ENCODE assay signal across 1 cellular context in the genomic region with DNA sequence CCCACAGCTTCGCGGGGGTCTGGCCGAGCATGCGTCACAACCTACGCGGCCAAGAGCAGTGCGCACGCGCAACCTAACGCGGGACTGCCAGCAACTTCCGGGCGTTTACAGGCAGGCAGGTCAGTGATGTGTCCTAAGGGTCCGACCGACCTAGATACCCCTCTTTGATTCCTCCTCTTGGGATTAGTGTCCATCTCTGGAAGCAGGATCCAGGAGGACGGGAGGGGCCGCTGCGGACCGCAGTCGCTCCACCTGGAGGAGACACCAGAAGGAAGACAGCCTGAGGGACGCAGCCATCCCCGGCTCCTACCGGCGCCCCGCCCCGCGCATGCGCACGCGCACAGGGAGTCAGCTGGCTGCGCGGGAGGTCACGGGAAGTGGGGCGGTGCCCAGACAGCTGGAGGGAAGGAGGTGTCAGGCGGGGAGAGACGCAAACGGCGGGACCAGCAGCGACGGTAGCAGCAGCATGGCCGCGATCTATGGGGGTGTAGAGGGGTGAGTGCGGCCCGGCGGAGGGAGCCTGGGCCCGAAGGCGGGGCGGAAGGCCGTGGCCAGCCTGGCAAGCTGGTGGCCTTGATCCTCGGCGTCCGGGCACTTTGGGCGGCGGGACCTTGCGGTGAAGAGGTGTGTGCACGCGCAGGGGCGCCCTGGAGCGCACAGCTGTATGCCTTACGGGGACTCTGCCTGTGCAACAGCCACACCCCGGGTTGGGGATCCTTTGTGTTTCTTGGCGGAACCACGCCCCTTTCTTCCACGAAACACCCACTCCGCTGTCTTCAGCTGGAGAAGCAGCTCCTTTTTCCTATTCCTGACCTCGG.
TF ChIP-seq lines count a peak whose summit lies in the region.

Gene NAGK (plus strand): TSS at position 431 of the 818 bp plus-strand sequence. CDS start 36 bp downstream, at position 467.

TF ChIP-seq in HepG2, 621 proteins besides CTCF, POLR2A, EP300 and RAD21 (continued from another document and continues in another):
- TF ChIP-seq ZNF280D (CRISPR knock-in tag; IDR thresholded peaks at IDR 0.05), result peak; percentile 96
- TF ChIP-seq MTA1 (CRISPR knock-in tag; IDR thresholded peaks at IDR 0.05; ENCODE audit: borderline replicate concordance), result peak; percentile 83
- TF ChIP-seq ZSCAN29 (CRISPR knock-in tag; conservative IDR thresholded peaks at IDR 0.05), result peak; percentile 93
- TF ChIP-seq SAP130 (CRISPR knock-in tag; IDR thresholded peaks at IDR 0.05; ENCODE audit: low read depth), result peak; percentile 100
- peak; percentile 51 for TF ChIP-seq ZNF232 (CRISPR knock-in tag; IDR thresholded peaks at IDR 0.05; ENCODE audit: borderline replicate concordance)
- peak; percentile 44 for TF ChIP-seq NCOA2 (CRISPR knock-in tag; IDR thresholded peaks at IDR 0.05)
- peak; percentile 91 for TF ChIP-seq SP4 (CRISPR knock-in tag; IDR thresholded peaks at IDR 0.05)
- TF ChIP-seq BRD4 (CRISPR knock-in tag; IDR thresholded peaks at IDR 0.05), result peak; percentile 92
- TF ChIP-seq, protein P1, sequence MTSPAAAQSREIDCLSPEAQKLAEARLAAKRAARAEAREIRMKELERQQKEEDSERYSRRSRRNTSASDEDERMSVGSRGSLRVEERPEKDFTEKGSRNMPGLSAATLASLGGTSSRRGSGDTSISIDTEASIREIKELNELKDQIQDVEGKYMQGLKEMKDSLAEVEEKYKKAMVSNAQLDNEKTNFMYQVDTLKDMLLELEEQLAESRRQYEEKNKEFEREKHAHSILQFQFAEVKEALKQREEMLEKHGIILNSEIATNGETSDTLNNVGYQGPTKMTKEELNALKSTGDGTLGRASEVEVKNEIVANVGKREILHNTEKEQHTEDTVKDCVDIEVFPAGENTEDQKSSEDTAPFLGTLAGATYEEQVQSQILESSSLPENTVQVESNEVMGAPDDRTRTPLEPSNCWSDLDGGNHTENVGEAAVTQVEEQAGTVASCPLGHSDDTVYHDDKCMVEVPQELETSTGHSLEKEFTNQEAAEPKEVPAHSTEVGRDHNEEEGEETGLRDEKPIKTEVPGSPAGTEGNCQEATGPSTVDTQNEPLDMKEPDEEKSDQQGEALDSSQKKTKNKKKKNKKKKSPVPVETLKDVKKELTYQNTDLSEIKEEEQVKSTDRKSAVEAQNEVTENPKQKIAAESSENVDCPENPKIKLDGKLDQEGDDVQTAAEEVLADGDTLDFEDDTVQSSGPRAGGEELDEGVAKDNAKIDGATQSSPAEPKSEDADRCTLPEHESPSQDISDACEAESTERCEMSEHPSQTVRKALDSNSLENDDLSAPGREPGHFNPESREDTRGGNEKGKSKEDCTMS (CRISPR knock-in tag; conservative IDR thresholded peaks at IDR 0.05), result no peak
- peak; percentile 91; the same call in 1 of the 2 replicates for TF ChIP-seq KDM3A (CRISPR knock-in tag; IDR thresholded peaks at IDR 0.05; ENCODE audit: low read depth)
- no peak for TF ChIP-seq NFIC (IDR thresholded peaks at IDR 0.05; ENCODE audit: low read length)
- TF ChIP-seq HOXA7 (CRISPR knock-in tag; IDR thresholded peaks at IDR 0.05), result peak; percentile 79
- TF ChIP-seq YY1 (IDR thresholded peaks at IDR 0.05; ENCODE audit: insufficient read depth, insufficient replicate concordance, low read depth, low read length), result peak; percentile 90
- TF ChIP-seq ZNF879 (CRISPR knock-in tag; IDR thresholded peaks at IDR 0.05), result peak; percentile 97
- TF ChIP-seq ZNF839 (CRISPR knock-in tag; IDR thresholded peaks at IDR 0.05; ENCODE audit: borderline replicate concordance), result peak; percentile 88; the same call in 1 of the 2 replicates
- TF ChIP-seq, protein P2, sequence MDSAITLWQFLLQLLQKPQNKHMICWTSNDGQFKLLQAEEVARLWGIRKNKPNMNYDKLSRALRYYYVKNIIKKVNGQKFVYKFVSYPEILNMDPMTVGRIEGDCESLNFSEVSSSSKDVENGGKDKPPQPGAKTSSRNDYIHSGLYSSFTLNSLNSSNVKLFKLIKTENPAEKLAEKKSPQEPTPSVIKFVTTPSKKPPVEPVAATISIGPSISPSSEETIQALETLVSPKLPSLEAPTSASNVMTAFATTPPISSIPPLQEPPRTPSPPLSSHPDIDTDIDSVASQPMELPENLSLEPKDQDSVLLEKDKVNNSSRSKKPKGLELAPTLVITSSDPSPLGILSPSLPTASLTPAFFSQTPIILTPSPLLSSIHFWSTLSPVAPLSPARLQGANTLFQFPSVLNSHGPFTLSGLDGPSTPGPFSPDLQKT (CRISPR knock-in tag; IDR thresholded peaks at IDR 0.05; ENCODE audit: borderline replicate concordance), result no peak; the same call in 1 of the 2 replicates
- TF ChIP-seq ZC3H13 (CRISPR knock-in tag; IDR thresholded peaks at IDR 0.05), result peak; percentile 96
- peak; percentile 66; the same call in 1 of the 2 replicates for TF ChIP-seq CEBPG (CRISPR knock-in tag; IDR thresholded peaks at IDR 0.05)
- TF ChIP-seq, protein P3, sequence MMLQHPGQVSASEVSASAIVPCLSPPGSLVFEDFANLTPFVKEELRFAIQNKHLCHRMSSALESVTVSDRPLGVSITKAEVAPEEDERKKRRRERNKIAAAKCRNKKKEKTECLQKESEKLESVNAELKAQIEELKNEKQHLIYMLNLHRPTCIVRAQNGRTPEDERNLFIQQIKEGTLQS (CRISPR knock-in tag; IDR thresholded peaks at IDR 0.05), result peak; percentile 60
- TF ChIP-seq HCFC1 (IDR thresholded peaks at IDR 0.05; ENCODE audit: low read depth, low read length), result peak; percentile 44
- TF ChIP-seq ZFY (CRISPR knock-in tag; IDR thresholded peaks at IDR 0.05), result peak; percentile 78
- TF ChIP-seq KLF6 (CRISPR knock-in tag; IDR thresholded peaks at IDR 0.05), result peak; percentile 94
- TF ChIP-seq ATF1 (CRISPR knock-in tag; IDR thresholded peaks at IDR 0.05), result peak; percentile 82; the same call in 1 of the 2 replicates
- TF ChIP-seq JUNB (CRISPR knock-in tag; IDR thresholded peaks at IDR 0.05; ENCODE audit: borderline replicate concordance), result no peak; the same call in 1 of the 2 replicates
- TF ChIP-seq SRSF1 (optimal IDR thresholded peaks at IDR 0.05; ENCODE audit: low read depth, low read length), result peak; percentile 98
- TF ChIP-seq, protein P4, sequence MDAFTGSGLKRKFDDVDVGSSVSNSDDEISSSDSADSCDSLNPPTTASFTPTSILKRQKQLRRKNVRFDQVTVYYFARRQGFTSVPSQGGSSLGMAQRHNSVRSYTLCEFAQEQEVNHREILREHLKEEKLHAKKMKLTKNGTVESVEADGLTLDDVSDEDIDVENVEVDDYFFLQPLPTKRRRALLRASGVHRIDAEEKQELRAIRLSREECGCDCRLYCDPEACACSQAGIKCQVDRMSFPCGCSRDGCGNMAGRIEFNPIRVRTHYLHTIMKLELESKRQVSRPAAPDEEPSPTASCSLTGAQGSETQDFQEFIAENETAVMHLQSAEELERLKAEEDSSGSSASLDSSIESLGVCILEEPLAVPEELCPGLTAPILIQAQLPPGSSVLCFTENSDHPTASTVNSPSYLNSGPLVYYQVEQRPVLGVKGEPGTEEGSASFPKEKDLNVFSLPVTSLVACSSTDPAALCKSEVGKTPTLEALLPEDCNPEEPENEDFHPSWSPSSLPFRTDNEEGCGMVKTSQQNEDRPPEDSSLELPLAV (CRISPR knock-in tag; conservative IDR thresholded peaks at IDR 0.05; ENCODE audit: low read depth), result peak; percentile 84; the same call in 1 of the 2 replicates
- peak; percentile 97 for TF ChIP-seq ZNF691 (CRISPR knock-in tag; IDR thresholded peaks at IDR 0.05; ENCODE audit: borderline replicate concordance, low read depth)
- peak; percentile 21; the same call in 1 of the 2 replicates for TF ChIP-seq ZFP41 (CRISPR knock-in tag; IDR thresholded peaks at IDR 0.05; ENCODE audit: borderline replicate concordance)
- TF ChIP-seq FOSL1 (CRISPR knock-in tag; IDR thresholded peaks at IDR 0.05; ENCODE audit: borderline replicate concordance), result peak; percentile 46; the same call in 1 of the 2 replicates
- peak; percentile 100 for TF ChIP-seq RBFOX2 (IDR thresholded peaks at IDR 0.05; ENCODE audit: low read depth, low read length)
- no peak; the same call in 1 of the 2 replicates for TF ChIP-seq PAWR (CRISPR knock-in tag; IDR thresholded peaks at IDR 0.05; ENCODE audit: borderline replicate concordance)
- peak; percentile 85 for TF ChIP-seq CREM (IDR thresholded peaks at IDR 0.05)
- TF ChIP-seq CREM (CRISPR knock-in tag; IDR thresholded peaks at IDR 0.05), result no peak
- peak; percentile 91 for TF ChIP-seq ZNF292 (CRISPR knock-in tag; IDR thresholded peaks at IDR 0.05; ENCODE audit: borderline replicate concordance, low read depth)
- no peak for TF ChIP-seq ZNF382 (CRISPR knock-in tag; IDR thresholded peaks at IDR 0.05; ENCODE audit: borderline replicate concordance)
- peak; percentile 98 for TF ChIP-seq TAF1 (CRISPR knock-in tag; IDR thresholded peaks at IDR 0.05)
- TF ChIP-seq CENPT (CRISPR knock-in tag; IDR thresholded peaks at IDR 0.05; ENCODE audit: low read depth), result peak; percentile 94
- TF ChIP-seq NRL (CRISPR knock-in tag; IDR thresholded peaks at IDR 0.05; ENCODE audit: borderline replicate concordance), result peak; percentile 94
- TF ChIP-seq ZNF776 (CRISPR knock-in tag; IDR thresholded peaks at IDR 0.05), result peak; percentile 91
- peak; percentile 74 for TF ChIP-seq ZNF747 (CRISPR knock-in tag; IDR thresholded peaks at IDR 0.05; ENCODE audit: borderline replicate concordance)
- TF ChIP-seq ZNF331 (CRISPR knock-in tag; IDR thresholded peaks at IDR 0.05), result peak; percentile 87
- TF ChIP-seq, protein P5, sequence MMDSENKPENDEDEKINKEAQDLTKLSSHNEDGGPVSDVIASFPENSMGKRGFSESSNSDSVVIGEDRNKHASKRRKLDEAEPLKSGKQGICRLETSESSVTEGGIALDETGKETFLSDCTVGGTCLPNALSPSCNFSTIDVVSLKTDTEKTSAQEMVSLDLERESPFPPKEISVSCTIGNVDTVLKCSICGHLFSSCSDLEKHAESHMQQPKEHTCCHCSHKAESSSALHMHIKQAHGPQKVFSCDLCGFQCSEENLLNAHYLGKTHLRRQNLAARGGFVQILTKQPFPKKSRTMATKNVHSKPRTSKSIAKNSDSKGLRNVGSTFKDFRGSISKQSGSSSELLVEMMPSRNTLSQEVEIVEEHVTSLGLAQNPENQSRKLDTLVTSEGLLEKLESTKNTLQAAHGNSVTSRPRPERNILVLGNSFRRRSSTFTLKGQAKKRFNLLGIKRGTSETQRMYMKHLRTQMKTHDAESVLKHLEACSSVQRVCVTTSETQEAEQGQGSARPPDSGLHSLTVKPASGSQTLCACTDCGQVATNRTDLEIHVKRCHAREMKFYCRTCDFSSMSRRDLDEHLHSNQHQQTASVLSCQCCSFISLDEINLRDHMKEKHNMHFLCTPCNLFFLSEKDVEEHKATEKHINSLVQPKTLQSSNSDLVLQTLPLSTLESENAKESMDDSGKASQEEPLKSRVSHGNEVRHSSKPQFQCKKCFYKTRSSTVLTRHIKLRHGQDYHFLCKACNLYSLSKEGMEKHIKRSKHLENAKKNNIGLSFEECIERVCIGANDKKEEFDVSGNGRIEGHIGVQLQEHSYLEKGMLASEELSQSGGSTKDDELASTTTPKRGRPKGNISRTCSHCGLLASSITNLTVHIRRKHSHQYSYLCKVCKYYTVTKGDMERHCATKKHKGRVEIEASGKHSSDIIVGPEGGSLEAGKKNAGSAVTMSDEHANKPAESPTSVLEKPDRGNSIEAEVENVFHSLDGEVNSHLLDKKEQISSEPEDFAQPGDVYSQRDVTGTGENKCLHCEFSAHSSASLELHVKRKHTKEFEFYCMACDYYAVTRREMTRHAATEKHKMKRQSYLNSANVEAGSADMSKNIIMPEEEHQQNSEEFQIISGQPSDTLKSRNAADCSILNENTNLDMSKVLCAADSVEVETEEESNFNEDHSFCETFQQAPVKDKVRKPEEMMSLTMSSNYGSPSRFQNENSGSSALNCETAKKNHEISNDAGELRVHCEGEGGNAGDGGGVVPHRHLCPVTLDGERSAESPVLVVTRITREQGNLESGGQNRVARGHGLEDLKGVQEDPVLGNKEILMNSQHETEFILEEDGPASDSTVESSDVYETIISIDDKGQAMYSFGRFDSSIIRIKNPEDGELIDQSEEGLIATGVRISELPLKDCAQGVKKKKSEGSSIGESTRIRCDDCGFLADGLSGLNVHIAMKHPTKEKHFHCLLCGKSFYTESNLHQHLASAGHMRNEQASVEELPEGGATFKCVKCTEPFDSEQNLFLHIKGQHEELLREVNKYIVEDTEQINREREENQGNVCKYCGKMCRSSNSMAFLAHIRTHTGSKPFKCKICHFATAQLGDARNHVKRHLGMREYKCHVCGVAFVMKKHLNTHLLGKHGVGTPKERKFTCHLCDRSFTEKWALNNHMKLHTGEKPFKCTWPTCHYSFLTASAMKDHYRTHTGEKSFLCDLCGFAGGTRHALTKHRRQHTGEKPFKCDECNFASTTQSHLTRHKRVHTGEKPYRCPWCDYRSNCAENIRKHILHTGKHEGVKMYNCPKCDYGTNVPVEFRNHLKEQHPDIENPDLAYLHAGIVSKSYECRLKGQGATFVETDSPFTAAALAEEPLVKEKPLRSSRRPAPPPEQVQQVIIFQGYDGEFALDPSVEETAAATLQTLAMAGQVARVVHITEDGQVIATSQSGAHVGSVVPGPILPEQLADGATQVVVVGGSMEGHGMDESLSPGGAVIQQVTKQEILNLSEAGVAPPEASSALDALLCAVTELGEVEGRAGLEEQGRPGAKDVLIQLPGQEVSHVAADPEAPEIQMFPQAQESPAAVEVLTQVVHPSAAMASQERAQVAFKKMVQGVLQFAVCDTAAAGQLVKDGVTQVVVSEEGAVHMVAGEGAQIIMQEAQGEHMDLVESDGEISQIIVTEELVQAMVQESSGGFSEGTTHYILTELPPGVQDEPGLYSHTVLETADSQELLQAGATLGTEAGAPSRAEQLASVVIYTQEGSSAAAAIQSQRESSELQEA (CRISPR knock-in tag; IDR thresholded peaks at IDR 0.05; ENCODE audit: not compliant biosample characterization), result peak; percentile 99
- TF ChIP-seq SIN3B (IDR thresholded peaks at IDR 0.05; ENCODE audit: low read length), result no peak
- TF ChIP-seq MIER3 (CRISPR knock-in tag; IDR thresholded peaks at IDR 0.05; ENCODE audit: borderline replicate concordance), result peak; percentile 91
